ENCODE assay signal across 8 cellular contexts in genomic region chr9:6007770-6008168, GRCh38. TPM values are rescaled to one million over a fixed set of nuclear protein-coding genes. Genes with fewer than 3 reads are reported as not detected.
DNase-seq lines count a peak whose midpoint lies in the region; ATAC-seq and TF ChIP-seq lines count a peak whose summit lies in the region.

No MANE protein-coding gene starts in this region.

- H3K27ac ChIP-seq in CD4-positive, CD25-positive, alpha-beta regulatory T cell (ENCODE audit: insufficient read depth, low read length, poor library complexity, severe bottlenecking) = peak overlapping the region; percentile 96
- H3K27ac ChIP-seq in PC-3 (ENCODE audit: low read length) (peak overlapping the region; percentile 62), stomach (peak overlapping the region; percentile 96 to 100 (median 99))

- peak overlapping the region; percentile 80 for H2AFZ ChIP-seq in PC-3 (ENCODE audit: low read length)

- no peaks in the 10 kb centered on the region for H3K9me2 ChIP-seq in PC-3 (replicated peaks; ENCODE audit: low read length)

- peaks cover 9% of the 10 kb centered on the region for H3K36me3 ChIP-seq in CD4-positive, CD25-positive, alpha-beta regulatory T cell (ENCODE audit: control insufficient read depth, insufficient read depth, low read length)
- H3K36me3 ChIP-seq in PC-3 (ENCODE audit: low read depth, low read length) = no peaks in the 10 kb centered on the region
- peaks cover 0 to 21% (median 15%) of the 10 kb centered on the region in 4 donors for H3K36me3 ChIP-seq in stomach

- peak overlapping the region; percentile 93 to 98 (median 94) for H3K27ac Mint-ChIP-seq in CD4-positive, CD25-positive, alpha-beta regulatory T cell
- no peak overlapping the region for H3K27ac Mint-ChIP-seq in nephron progenitor cell

- H4K20me1 ChIP-seq in PC-3 (ENCODE audit: low read length) = 0 out of 2 replicates have a peak, but pooled peaks cover 3% of the 10 kb centered on the region

- H3K4me1 ChIP-seq in CD4-positive, CD25-positive, alpha-beta regulatory T cell (ENCODE audit: control insufficient read depth, insufficient read depth, low read length, poor library complexity, severe bottlenecking) = peaks cover 33% of the 10 kb centered on the region
- H3K4me1 ChIP-seq in PC-3 (ENCODE audit: insufficient read depth, low read length) = peaks cover 37% of the 10 kb centered on the region
- peaks cover 12 to 78% (median 48%) of the 10 kb centered on the region in 4 donors for H3K4me1 ChIP-seq in stomach

- TF ChIP-seq CTCF in PC-3 (conservative IDR thresholded peaks at IDR 0.05; ENCODE audit: low read depth, low read length) = no peak
- no peak for TF ChIP-seq CTCF in fibroblast of pulmonary artery (IDR thresholded peaks at IDR 0.05; ENCODE audit: low read length, missing control alignments)
- TF ChIP-seq CTCF in nephron progenitor cell (IDR thresholded peaks at IDR 0.05) = no peak
- no peak for TF ChIP-seq CTCF in stomach (IDR thresholded peaks at IDR 0.05)

- H3F3A ChIP-seq in PC-3 (ENCODE audit: low read length, unreplicated experiment) = no peaks in the 10 kb centered on the region

- H3K9me3 Mint-ChIP-seq in CD4-positive, CD25-positive, alpha-beta regulatory T cell = peaks cover 0 to 8% (median 0%) of the 10 kb centered on the region in 7 donors
- no peaks in the 10 kb centered on the region for H3K9me3 Mint-ChIP-seq in nephron progenitor cell

- intact Hi-C loops in PC-3 (cut with micrococcal nuclease) (loop anchor here (2.0 kb wide), 1 partner anchor 405 kb away; the partner anchor contains the start of gene UHRF2), stomach (cut with DNase I; ENCODE audit: low total_unique reads) (no loop called here)

- TF ChIP-seq POLR2A in stomach (IDR thresholded peaks at IDR 0.05) = no peak

- no peak for TF ChIP-seq EP300 in stomach (IDR thresholded peaks at IDR 0.05)

- DNase-seq in CD4-positive, CD25-positive, alpha-beta regulatory T cell = peak; percentile 77 to 83 (median 78)
- DNase-seq in PC-3 = peak; percentile 49
- DNase-seq in activated T-helper 1 cell treated with anti-CD3 and anti-CD28 coated beads, Interleukin-2, amount 50 U/mL, for 16 hours (ENCODE audit: low read depth in 1 of 2, low spot score in 1 of 2) = peak; percentile 49 to 70
- DNase-seq in fibroblast of pulmonary artery (ENCODE audit: low read depth) = peak; percentile 55
- peak; percentile 93 for DNase-seq in nephron progenitor cell
- DNase-seq in stomach = peak; percentile 74

- peak; percentile 45 to 48 for ATAC-seq in CD4-positive, CD25-positive, alpha-beta regulatory T cell (ENCODE audit: low read depth in 2 of 2)
- ATAC-seq in GM19397 (IDR thresholded peaks at IDR 0.05; ENCODE audit: unreplicated experiment) = peak; percentile 56
- peak; percentile 43 for ATAC-seq in HG03521 (IDR thresholded peaks at IDR 0.05; ENCODE audit: unreplicated experiment)
- ATAC-seq in PC-3 = peak; percentile 66

- no peak overlapping the region for H3K4me3 ChIP-seq in CD4-positive, CD25-positive, alpha-beta regulatory T cell (ENCODE audit: low read depth, low read length)
- H3K4me3 ChIP-seq in PC-3 (ENCODE audit: low read length) (peak overlapping the region; percentile 93), fibroblast of pulmonary artery (replicated peaks; ENCODE audit: low read depth, low read length) (peak overlapping the region; percentile 75), stomach (peak overlapping the region; percentile 69 to 94 (median 82))

- H3K9ac ChIP-seq in PC-3 (ENCODE audit: low read length) = peak overlapping the region; percentile 78

- H3K79me2 ChIP-seq in PC-3 (ENCODE audit: low read length) = peaks cover 73% of the 10 kb centered on the region

- 0 to 1% (median 0%) methylated on average over 9 to 52 of the region's 54 CpGs; no CpG with 5 or more reads in 1 of the 5 donors for WGBS in stomach, 5 donors

- H3K4me3 Mint-ChIP-seq in CD4-positive, CD25-positive, alpha-beta regulatory T cell = peak overlapping the region; percentile 96 to 100 (median 97)
- peak overlapping the region; percentile 98 for H3K4me3 Mint-ChIP-seq in nephron progenitor cell

- no peaks in the 10 kb centered on the region for H3K27me3 Mint-ChIP-seq in CD4-positive, CD25-positive, alpha-beta regulatory T cell
- no peaks in the 10 kb centered on the region for H3K27me3 Mint-ChIP-seq in nephron progenitor cell (ENCODE audit: low read depth, poor library complexity)

- no peaks in the 10 kb centered on the region for H3K9me3 ChIP-seq in CD4-positive, CD25-positive, alpha-beta regulatory T cell (ENCODE audit: control insufficient read depth in 2 of 2, low read length in 2 of 2)
- H3K9me3 ChIP-seq in PC-3 (ENCODE audit: low read length) (no peaks in the 10 kb centered on the region), stomach (no peaks in the 10 kb centered on the region)

- H3K27me3 ChIP-seq in CD4-positive, CD25-positive, alpha-beta regulatory T cell (ENCODE audit: control insufficient read depth, insufficient read depth, low read length) = no peaks in the 10 kb centered on the region
- no peaks in the 10 kb centered on the region for H3K27me3 ChIP-seq in PC-3 (ENCODE audit: low read length)
- no peaks in the 10 kb centered on the region for H3K27me3 ChIP-seq in stomach

- H3K4me1 Mint-ChIP-seq in CD4-positive, CD25-positive, alpha-beta regulatory T cell = peaks cover 29 to 63% (median 51%) of the 10 kb centered on the region in 4 donors
- H3K4me1 Mint-ChIP-seq in nephron progenitor cell = peaks cover 58% of the 10 kb centered on the region

- CTCF ChIA-PET in PC-3 (lab: Charles Lee) = interaction anchor here (0.9 to 1.0 kb wide), 2 partner anchors 175 to 209 kb away, joined by 4 to 7 read pairs; partner anchors contain the start of gene ERMP1

- POLR2A ChIA-PET in PC-3 (lab: Charles Lee; ENCODE audit: unreplicated experiment) = interaction anchor here (0.7 kb wide), 1 partner anchor 73 kb away, joined by 12 read pairs; no protein-coding TSS in a partner anchor

- peaks cover 18% of the 10 kb centered on the region for H3K36me3 Mint-ChIP-seq in CD4-positive, CD25-positive, alpha-beta regulatory T cell
- H3K36me3 Mint-ChIP-seq in nephron progenitor cell (ENCODE audit: low read depth) = peaks cover 27% of the 10 kb centered on the region

- BruUV-seq in PC-3 (replicated peaks; lab: Mats Ljungman, UMichigan) = no TSS peak

- peak overlapping the region; percentile 98 for H3K4me2 ChIP-seq in PC-3 (ENCODE audit: low read length)

RNA-seq across cellular contexts. Expression of gene RANBP6, which starts 7.7 kb away (rescaled TPM):
- 31.1 TPM for total RNA-seq in CD4-positive, CD25-positive, alpha-beta regulatory T cell
- 10 to 100 TPM; 19.7 to 29.5 (median 23.7) TPM for polyA plus RNA-seq in CD4-positive, CD25-positive, alpha-beta regulatory T cell
- total RNA-seq in PC-3 (2014; rRNA removed) (11.6 and 14.1 TPM in 2 replicates), stomach (10 to 100 TPM in 3 of 5 donors, 1 to 10 TPM in 2; 1.7 to 34.8 (median 11.6) TPM)
- 1 to 10 TPM; 3.7 to 7.1 (median 3.7) TPM for polyA plus RNA-seq in stomach
